ENCODE assay signal across 1 cellular context in genomic region chr12:120437735-120438494, GRCh38.
TF ChIP-seq lines count a peak whose summit lies in the region.

Gene COX6A1, plus strand, starts transcription at chr12:120438113. Its CDS starts 14 bp downstream, at chr12:120438127.

TF ChIP-seq in HepG2, 621 proteins besides CTCF, POLR2A, EP300 and RAD21 (continued from another document and continues in another):
- TF ChIP-seq ATF5 (CRISPR knock-in tag; IDR thresholded peaks at IDR 0.05; ENCODE audit: low read depth) (0 out of 2 replicates have a peak, but pooled peaks have one; percentile 69), ZNF619 (CRISPR knock-in tag; IDR thresholded peaks at IDR 0.05) (0 out of 2 replicates have a peak, but pooled peaks have one; percentile 52), HBP1 (CRISPR knock-in tag; IDR thresholded peaks at IDR 0.05; ENCODE audit: low read depth) (0 out of 2 replicates have a peak, but pooled peaks have one; percentile 45), PHB2 (IDR thresholded peaks at IDR 0.05; ENCODE audit: partially characterized antibody) (no peak), ZFYVE20 (CRISPR knock-in tag; IDR thresholded peaks at IDR 0.05; ENCODE audit: borderline replicate concordance, low read depth) (no peak), ZFX (CRISPR knock-in tag; IDR thresholded peaks at IDR 0.05; ENCODE audit: low read depth) (peak; percentile 96), SKIL (CRISPR knock-in tag; IDR thresholded peaks at IDR 0.05; ENCODE audit: borderline replicate concordance) (no peak), ZNF567 (CRISPR knock-in tag; IDR thresholded peaks at IDR 0.05; ENCODE audit: borderline replicate concordance) (no peak), BCL6 (CRISPR knock-in tag; IDR thresholded peaks at IDR 0.05) (no peak), ZNF232 (CRISPR knock-in tag; IDR thresholded peaks at IDR 0.05; ENCODE audit: borderline replicate concordance) (0 out of 2 replicates have a peak, but pooled peaks have one; percentile 35), NFE2L2 (IDR thresholded peaks at IDR 0.05; ENCODE audit: low read length) (no peak), ELF1 (CRISPR knock-in tag; IDR thresholded peaks at IDR 0.05) (peak; percentile 91), AHR (CRISPR knock-in tag; IDR thresholded peaks at IDR 0.05) (peak; percentile 61; the same call in 1 of the 2 replicates), DMTF1 (CRISPR knock-in tag; IDR thresholded peaks at IDR 0.05) (no peak), ZNF407 (CRISPR knock-in tag; IDR thresholded peaks at IDR 0.05; ENCODE audit: not compliant biosample characterization) (no peak), HMG20A (CRISPR knock-in tag; IDR thresholded peaks at IDR 0.05; ENCODE audit: borderline replicate concordance) (no peak), ZNF275 (CRISPR knock-in tag; IDR thresholded peaks at IDR 0.05; ENCODE audit: borderline replicate concordance) (0 out of 2 replicates have a peak, but pooled peaks have one; percentile 27), STAT6 (CRISPR knock-in tag; IDR thresholded peaks at IDR 0.05; ENCODE audit: borderline replicate concordance) (no peak), GABPB1 (CRISPR knock-in tag; IDR thresholded peaks at IDR 0.05) (peak; percentile 98), HNF1B (CRISPR knock-in tag; IDR thresholded peaks at IDR 0.05) (peak; percentile 3; the same call in 1 of the 2 replicates), ARNT2 (CRISPR knock-in tag; IDR thresholded peaks at IDR 0.05; ENCODE audit: low read depth) (no peak), ZNF550 (CRISPR knock-in tag; IDR thresholded peaks at IDR 0.05; ENCODE audit: borderline replicate concordance) (no peak), PAF1 (CRISPR knock-in tag; IDR thresholded peaks at IDR 0.05) (no peak), SIX4 (CRISPR knock-in tag; IDR thresholded peaks at IDR 0.05) (no peak), HOXD1 (CRISPR knock-in tag; IDR thresholded peaks at IDR 0.05) (no peak), TEF (CRISPR knock-in tag; IDR thresholded peaks at IDR 0.05) (no peak), SKI (IDR thresholded peaks at IDR 0.05; ENCODE audit: partially characterized antibody) (no peak), ELF4 (CRISPR knock-in tag; IDR thresholded peaks at IDR 0.05; ENCODE audit: borderline replicate concordance) (no peak), ASH2L (IDR thresholded peaks at IDR 0.05; ENCODE audit: insufficient read length, low read depth, low read length) (peak; percentile 74), HHEX (CRISPR knock-in tag; IDR thresholded peaks at IDR 0.05) (no peak), GTF3A (CRISPR knock-in tag; conservative IDR thresholded peaks at IDR 0.05) (no peak), ZNF292 (CRISPR knock-in tag; IDR thresholded peaks at IDR 0.05; ENCODE audit: borderline replicate concordance, low read depth) (no peak), CHD4 (IDR thresholded peaks at IDR 0.05; ENCODE audit: borderline replicate concordance, low read length) (no peak), NFYC (CRISPR knock-in tag; IDR thresholded peaks at IDR 0.05) (peak; percentile 74), TCF7 (IDR thresholded peaks at IDR 0.05; ENCODE audit: low read depth) (no peak)
